In the genomic region with DNA sequence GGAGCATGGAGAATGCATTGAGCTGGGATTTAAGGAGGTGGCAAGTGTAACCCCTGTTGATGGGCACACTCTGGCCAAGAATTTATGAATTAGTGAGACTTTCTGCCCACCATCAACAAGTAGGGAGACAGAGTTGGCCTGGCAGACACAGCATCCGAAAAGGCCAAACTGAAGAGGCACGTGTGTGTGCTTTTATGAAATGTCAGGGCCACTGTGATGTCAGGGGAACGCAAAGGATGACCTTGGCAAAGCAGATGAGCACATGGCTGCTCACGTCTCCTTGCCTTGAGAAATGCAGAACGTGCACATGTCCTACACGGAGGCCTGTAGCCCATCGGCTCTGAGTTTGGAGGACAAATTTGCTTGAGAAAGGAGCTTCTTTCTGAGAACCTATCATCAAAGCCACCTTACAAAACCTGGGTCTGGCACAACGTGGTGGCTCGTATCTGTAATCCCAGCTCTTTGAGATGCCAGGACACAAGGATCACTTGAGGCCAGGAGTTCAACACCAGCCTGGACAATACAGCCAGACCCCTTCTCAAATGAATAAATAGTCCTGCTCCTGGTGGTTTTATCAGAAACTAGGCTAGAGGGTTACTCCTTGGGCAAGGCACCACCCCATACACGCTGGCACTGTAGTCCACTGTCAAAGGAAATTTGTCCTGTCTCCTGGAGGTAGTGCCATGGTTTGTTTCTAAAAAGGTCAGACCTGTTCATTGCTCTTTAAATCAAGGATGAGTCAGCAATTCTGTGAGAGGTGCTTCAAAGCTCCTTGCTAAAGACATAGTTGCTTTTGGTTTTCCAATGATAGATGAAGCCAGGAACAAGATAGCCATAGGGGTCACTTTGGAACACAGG, we compare ENCODE assay signal across 9 cellular contexts. TPM values are rescaled to one million over a fixed set of nuclear protein-coding genes. Genes with fewer than 3 reads are reported as not detected.
DNase-seq lines count a peak whose midpoint lies in the region; ATAC-seq, FAIRE-seq and TF ChIP-seq lines count a peak whose summit lies in the region.
"Had no signal": no experiment of that assay in that cellular context is flagged by ENCODE, and none has a peak within 500 bp of the region (broad histone marks: within the 10 kb centered on the region; RNA-seq: fewer than 3 reads in every experiment).

No MANE protein-coding gene starts in this region.

- no peaks in the 10 kb centered on the region for H3K9me3 ChIP-seq in fibroblast of lung (ENCODE audit: control insufficient read depth, insufficient read depth, low read depth, low read length)

- H3K4me3 ChIP-seq in GM23338 (peak overlapping the region; percentile 92), fibroblast of lung (replicated peaks in 1 of 4; ENCODE audit: control extremely low read depth in 1 of 4, insufficient read depth in 1 of 4, low read depth in 3 of 4, low read length in 4 of 4) (no peak overlapping the region), rectal smooth muscle tissue (ENCODE audit: low read length) (peak overlapping the region; percentile 95)

- H3K27ac Mint-ChIP-seq in GM23338, result no peak overlapping the region
- peak overlapping the region; percentile 92 to 94 for H3K27ac Mint-ChIP-seq in T-cell

- POLR2A ChIA-PET in T-cell (lab: Charles Lee), result interaction anchor here in 1 of 2 donors (0.5 to 1.6 kb wide), 2 partner anchors 12 to 37 kb away, joined by 5 read pairs; no protein-coding TSS in a partner anchor

- H2AFZ ChIP-seq in GM23338 (peak overlapping the region; percentile 100), fibroblast of lung (ENCODE audit: low read length) (no peak overlapping the region)

- H3K27me3 ChIP-seq in GM23338 (ENCODE audit: insufficient read depth) (peaks cover 31% of the 10 kb centered on the region), fibroblast of lung (ENCODE audit: control insufficient read depth, insufficient read depth, low read length) (no peaks in the 10 kb centered on the region), rectal smooth muscle tissue (ENCODE audit: control insufficient read depth, insufficient read depth, low read length) (no peaks in the 10 kb centered on the region)

- TF ChIP-seq CTCF in GM23338 (conservative IDR thresholded peaks at IDR 0.05; ENCODE audit: low read depth in 2 of 2) (no peak), fibroblast of lung (conservative IDR thresholded peaks at IDR 0.05 in 1 of 2, IDR thresholded peaks at IDR 0.05 in 1 of 2; ENCODE audit: low read depth in 1 of 2, low read length in 2 of 2) (no peak)

- no peaks in the 10 kb centered on the region for H3K9me2 ChIP-seq in GM23338 (ENCODE audit: insufficient read depth)

- H3K27me3 Mint-ChIP-seq in GM23338 (ENCODE audit: insufficient read depth, low read depth, poor library complexity) (peaks cover 15% of the 10 kb centered on the region), T-cell (no peaks in the 10 kb centered on the region)

- no peak for FAIRE-seq in GM19239 (lab: Jason Lieb, UNC)

- CTCF ChIA-PET in T-cell (lab: Charles Lee), result interaction anchor here (0.5 to 2.9 kb wide), 31 partner anchors 8 to 1693 kb away, joined by 3 to 46 read pairs (median 4); no protein-coding TSS in a partner anchor

- H3K36me3 ChIP-seq in GM23338 (ENCODE audit: insufficient read depth) (no peaks in the 10 kb centered on the region), fibroblast of lung (ENCODE audit: control insufficient read depth, insufficient read depth, low read length) (no peaks in the 10 kb centered on the region), rectal smooth muscle tissue (ENCODE audit: control insufficient read depth, insufficient read depth, low read length) (no peaks in the 10 kb centered on the region)

- H3F3A ChIP-seq in GM23338 (replicated peaks; ENCODE audit: low read depth), result peaks cover 9% of the 10 kb centered on the region

- DNase-seq in GM23338 (ENCODE audit: low spot score), result no peak
- DNase-seq in T-cell, result no peak
- DNase-seq in fibroblast of lung (ENCODE audit: low read depth in 2 of 2), result no peak
- DNase-seq in GM19239 (ENCODE audit: insufficient read length, low spot score), result no peak
- no peak for DNase-seq in stimulated activated CD4-positive, alpha-beta T cell treated with anti-CD3 and anti-CD28 coated beads, Interleukin-4, amount 100 ng/mL, for 1 hour
- DNase-seq: NCI-H524 treated with DMSO at 0.1 percent for 48 hours had no signal

- H3K9me3 Mint-ChIP-seq in GM23338 (no peaks in the 10 kb centered on the region; the same call in 2 of the 3 replicates), T-cell (no peaks in the 10 kb centered on the region)

- H4K20me1 ChIP-seq in GM23338 (replicated peaks; ENCODE audit: insufficient read depth) (no peaks in the 10 kb centered on the region), fibroblast of lung (ENCODE audit: control insufficient read depth, extremely low read depth, insufficient read depth, low read length) (no peaks in the 10 kb centered on the region)

- ATAC-seq in GM23338, result no peak
- ATAC-seq in T-cell (replicated peaks in 1 of 4), result no peak
- no peak for ATAC-seq in HG02840 (IDR thresholded peaks at IDR 0.05; ENCODE audit: low FRiP score, unreplicated experiment)
- ATAC-seq in HG03457 (IDR thresholded peaks at IDR 0.05; ENCODE audit: unreplicated experiment), result no peak

- peak overlapping the region; percentile 92 for H3K4me2 ChIP-seq in GM23338
- peak overlapping the region; percentile 81 for H3K4me2 ChIP-seq in fibroblast of lung (ENCODE audit: extremely low read depth, insufficient read depth, low read length)

- H3K79me2 ChIP-seq in GM23338 (replicated peaks; ENCODE audit: insufficient read depth) (0 out of 2 replicates have a peak, but pooled peaks cover 5% of the 10 kb centered on the region), fibroblast of lung (ENCODE audit: control insufficient read depth, insufficient read depth, low read length) (no peaks in the 10 kb centered on the region)

- H3K36me3 Mint-ChIP-seq in GM23338 (ENCODE audit: low read depth), result no peaks in the 10 kb centered on the region
- peaks cover 14% of the 10 kb centered on the region for H3K36me3 Mint-ChIP-seq in T-cell

- no peak overlapping the region for H3K9ac ChIP-seq in fibroblast of lung (ENCODE audit: insufficient read depth, low read length)
- H3K9ac ChIP-seq in rectal smooth muscle tissue (ENCODE audit: low read length), result no peak overlapping the region

- H3K27ac ChIP-seq in GM23338 (ENCODE audit: low read depth) (peak overlapping the region; percentile 72; the same call in 1 of the 2 replicates), fibroblast of lung (ENCODE audit: insufficient read depth, low read length) (no peak overlapping the region), rectal smooth muscle tissue (ENCODE audit: low read depth, low read length) (no peak overlapping the region)

- H3K4me3 Mint-ChIP-seq in GM23338 (peak overlapping the region; percentile 89), T-cell (peak overlapping the region; percentile 88 to 96 (median 96))

- H3K4me1 Mint-ChIP-seq in GM23338 (peaks cover 29% of the 10 kb centered on the region), T-cell (peaks cover 48 to 53% (median 52%) of the 10 kb centered on the region in 3 donors)

- H3K4me1 ChIP-seq in GM23338 (ENCODE audit: insufficient read depth), result peaks cover 24% of the 10 kb centered on the region
- H3K4me1 ChIP-seq in fibroblast of lung (ENCODE audit: control insufficient read depth, extremely low read depth, insufficient read depth, low read length), result no peaks in the 10 kb centered on the region
- no peaks in the 10 kb centered on the region for H3K4me1 ChIP-seq in rectal smooth muscle tissue (ENCODE audit: control insufficient read depth, insufficient read depth, low read length)

TF ChIP-seq in GM23338, 12 proteins besides CTCF, POLR2A, EP300 and RAD21:
- TF ChIP-seq ZNF114 (CRISPR knock-in tag; IDR thresholded peaks at IDR 0.05), result no peak
- no peak for TF ChIP-seq EZH2phosphoT487 (IDR thresholded peaks at IDR 0.05; ENCODE audit: unreplicated experiment)
- no peak for TF ChIP-seq NANOG (IDR thresholded peaks at IDR 0.05; ENCODE audit: borderline replicate concordance)
- no peak for TF ChIP-seq CREB1 (CRISPR knock-in tag; IDR thresholded peaks at IDR 0.05; ENCODE audit: low read depth)
- TF ChIP-seq, protein P1, sequence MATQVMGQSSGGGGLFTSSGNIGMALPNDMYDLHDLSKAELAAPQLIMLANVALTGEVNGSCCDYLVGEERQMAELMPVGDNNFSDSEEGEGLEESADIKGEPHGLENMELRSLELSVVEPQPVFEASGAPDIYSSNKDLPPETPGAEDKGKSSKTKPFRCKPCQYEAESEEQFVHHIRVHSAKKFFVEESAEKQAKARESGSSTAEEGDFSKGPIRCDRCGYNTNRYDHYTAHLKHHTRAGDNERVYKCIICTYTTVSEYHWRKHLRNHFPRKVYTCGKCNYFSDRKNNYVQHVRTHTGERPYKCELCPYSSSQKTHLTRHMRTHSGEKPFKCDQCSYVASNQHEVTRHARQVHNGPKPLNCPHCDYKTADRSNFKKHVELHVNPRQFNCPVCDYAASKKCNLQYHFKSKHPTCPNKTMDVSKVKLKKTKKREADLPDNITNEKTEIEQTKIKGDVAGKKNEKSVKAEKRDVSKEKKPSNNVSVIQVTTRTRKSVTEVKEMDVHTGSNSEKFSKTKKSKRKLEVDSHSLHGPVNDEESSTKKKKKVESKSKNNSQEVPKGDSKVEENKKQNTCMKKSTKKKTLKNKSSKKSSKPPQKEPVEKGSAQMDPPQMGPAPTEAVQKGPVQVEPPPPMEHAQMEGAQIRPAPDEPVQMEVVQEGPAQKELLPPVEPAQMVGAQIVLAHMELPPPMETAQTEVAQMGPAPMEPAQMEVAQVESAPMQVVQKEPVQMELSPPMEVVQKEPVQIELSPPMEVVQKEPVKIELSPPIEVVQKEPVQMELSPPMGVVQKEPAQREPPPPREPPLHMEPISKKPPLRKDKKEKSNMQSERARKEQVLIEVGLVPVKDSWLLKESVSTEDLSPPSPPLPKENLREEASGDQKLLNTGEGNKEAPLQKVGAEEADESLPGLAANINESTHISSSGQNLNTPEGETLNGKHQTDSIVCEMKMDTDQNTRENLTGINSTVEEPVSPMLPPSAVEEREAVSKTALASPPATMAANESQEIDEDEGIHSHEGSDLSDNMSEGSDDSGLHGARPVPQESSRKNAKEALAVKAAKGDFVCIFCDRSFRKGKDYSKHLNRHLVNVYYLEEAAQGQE (IDR thresholded peaks at IDR 0.05; ENCODE audit: unreplicated experiment), result no peak
- TF ChIP-seq EZH2 (IDR thresholded peaks at IDR 0.05; ENCODE audit: low read depth, unreplicated experiment), result no peak
- no peak for TF ChIP-seq JUNB (IDR thresholded peaks at IDR 0.05; ENCODE audit: unreplicated experiment)
TF ChIP-seq in GM23338: peak in this region for 0.

RNA-seq across cellular contexts. Expression of a gene that starts 0.9 kb away (rescaled TPM):
- total RNA-seq in GM23338 (2014; rRNA removed; shearing (Covaris generic)), result 8.3 and 9.1 TPM in 2 replicates
- polyA plus RNA-seq in GM23338 (2016; fragmentation: Nextera tagmentation; extraction: Ambion mirVana) (5.8 and 5.9 TPM in 2 replicates), fibroblast of lung (6.7 and 12.6 TPM in 2 replicates)
- total RNA-seq in T-cell (10 to 100 TPM; 25.0 to 66.7 (median 41.7) TPM), fibroblast of lung (8.2 and 12.9 TPM in 2 replicates)
- polyA plus RNA-seq in fibroblast of lung (2012), result 5.9 and 11.0 TPM in 2 replicates
- 0.82 and 5.2 TPM in 2 replicates for polyA minus RNA-seq in fibroblast of lung (ENCODE audit: low replicate concordance)

Comparison
In these comparisons a context has a peak if more than half of its experiments do, and no peak if none do; other contexts are left out.
1. H3K4me3 ChIP-seq: peak in GM23338 (single experiment) and rectal smooth muscle tissue (single experiment); none in fibroblast of lung (0 of 4).